ENCODE assay signal across 9 cellular contexts in genomic region chr1:117512728-117513321, GRCh38.
DNase-seq lines count a peak whose midpoint lies in the region; ATAC-seq, FAIRE-seq and TF ChIP-seq lines count a peak whose summit lies in the region.
"Had no signal": no experiment of that assay in that cellular context is flagged by ENCODE, and none has a peak within 500 bp of the region (broad histone marks: within the 10 kb centered on the region; RNA-seq: fewer than 3 reads in every experiment).

No MANE protein-coding gene starts in this region.

- DNase-seq in COLO829 (ENCODE audit: low spot score) = peak; percentile 37
- no peak for DNase-seq in astrocyte (ENCODE audit: low read depth)
- DNase-seq in left kidney (ENCODE audit: low read depth, low spot score) = peak; percentile 21
- no peak for DNase-seq in activated CD4-positive, alpha-beta memory T cell treated with anti-CD3 and anti-CD28 coated beads for 36 hours
- DNase-seq in mucosa of gallbladder (ENCODE audit: low spot score) = no peak
- DNase-seq in activated naive CD4-positive, alpha-beta T cell treated with anti-CD3 and anti-CD28 coated beads for 36 hours = no peak

- H3K4me3 ChIP-seq in KMS-11 (IDR thresholded peaks at IDR 0.05; ENCODE audit: insufficient read depth, low read depth, low read length) = no peak overlapping the region
- H3K4me3 ChIP-seq in astrocyte (ENCODE audit: insufficient read depth, low read depth, low read length) = no peak overlapping the region

- H3K27me3 Mint-ChIP-seq in astrocyte (ENCODE audit: low read depth, unreplicated experiment) = no peaks in the 10 kb centered on the region
- H3K27me3 Mint-ChIP-seq in activated CD4-positive, alpha-beta memory T cell treated with anti-CD3 and anti-CD28 coated beads for 36 hours = no peaks in the 10 kb centered on the region
- H3K27me3 Mint-ChIP-seq in activated naive CD4-positive, alpha-beta T cell treated with anti-CD3 and anti-CD28 coated beads for 36 hours (ENCODE audit: low read depth) = no peaks in the 10 kb centered on the region
- H3K27me3 Mint-ChIP-seq: IgD-negative memory B cell had no signal

- POLR2A ChIA-PET in activated CD4-positive, alpha-beta memory T cell treated with anti-CD3 and anti-CD28 coated beads for 36 hours (lab: Charles Lee) = no interaction called here

- ATAC-seq in GM21423 (IDR thresholded peaks at IDR 0.05; ENCODE audit: unreplicated experiment) = no peak

- CTCF ChIA-PET in activated CD4-positive, alpha-beta memory T cell treated with anti-CD3 and anti-CD28 coated beads for 36 hours (lab: Charles Lee) = interaction anchor here (0.6 to 10.4 kb wide), 19 partner anchors 9 to 1525 kb away, joined by 3 to 215 read pairs (median 3); no protein-coding TSS in a partner anchor
- CTCF ChIA-PET in activated naive CD4-positive, alpha-beta T cell treated with anti-CD3 and anti-CD28 coated beads for 36 hours (lab: Charles Lee) = interaction anchor here (0.6 to 4.4 kb wide), 9 partner anchors 15 to 269 kb away, joined by 3 to 48 read pairs (median 4); no protein-coding TSS in a partner anchor

- TF ChIP-seq CTCF in KMS-11 (conservative IDR thresholded peaks at IDR 0.05; ENCODE audit: low read depth, low read length) (peak; percentile 54), astrocyte (IDR thresholded peaks at IDR 0.05; ENCODE audit: insufficient read depth, low read depth, low read length) (peak; percentile 64)

- H3K4me3 Mint-ChIP-seq in astrocyte (ENCODE audit: unreplicated experiment) = no peak overlapping the region
- no peak overlapping the region for H3K4me3 Mint-ChIP-seq in activated CD4-positive, alpha-beta memory T cell treated with anti-CD3 and anti-CD28 coated beads for 36 hours
- no peak overlapping the region for H3K4me3 Mint-ChIP-seq in activated naive CD4-positive, alpha-beta T cell treated with anti-CD3 and anti-CD28 coated beads for 36 hours
- H3K4me3 Mint-ChIP-seq: IgD-negative memory B cell had no signal

- no peak overlapping the region for H2AFZ ChIP-seq in KMS-11 (ENCODE audit: low read depth)
- H2AFZ ChIP-seq in astrocyte (ENCODE audit: low read depth, low read length) = no peak overlapping the region

- H3K9ac ChIP-seq in KMS-11 (no peak overlapping the region), astrocyte (ENCODE audit: low read length) (no peak overlapping the region)

- no peak overlapping the region for H3K27ac Mint-ChIP-seq in astrocyte (ENCODE audit: unreplicated experiment)
- H3K27ac Mint-ChIP-seq in activated CD4-positive, alpha-beta memory T cell treated with anti-CD3 and anti-CD28 coated beads for 36 hours = no peak overlapping the region
- no peak overlapping the region for H3K27ac Mint-ChIP-seq in activated naive CD4-positive, alpha-beta T cell treated with anti-CD3 and anti-CD28 coated beads for 36 hours
- H3K27ac Mint-ChIP-seq: IgD-negative memory B cell had no signal

- no peak for FAIRE-seq in astrocyte (lab: Jason Lieb, UNC)

- H3K9me3 ChIP-seq in astrocyte (ENCODE audit: insufficient read depth, low read depth, low read length) = no peaks in the 10 kb centered on the region

- H3K4me1 Mint-ChIP-seq in astrocyte (ENCODE audit: low read depth, unreplicated experiment) = no peaks in the 10 kb centered on the region
- no peaks in the 10 kb centered on the region for H3K4me1 Mint-ChIP-seq in activated CD4-positive, alpha-beta memory T cell treated with anti-CD3 and anti-CD28 coated beads for 36 hours (ENCODE audit: low read depth)
- peaks cover 2% of the 10 kb centered on the region for H3K4me1 Mint-ChIP-seq in activated naive CD4-positive, alpha-beta T cell treated with anti-CD3 and anti-CD28 coated beads for 36 hours (ENCODE audit: low read depth)

- H3K4me2 ChIP-seq in KMS-11 (no peak overlapping the region), astrocyte (ENCODE audit: low read length) (no peak overlapping the region)

- H3K27me3 ChIP-seq in KMS-11 (ENCODE audit: insufficient read depth, low read depth) (no peaks in the 10 kb centered on the region), astrocyte (ENCODE audit: insufficient read depth, low read length) (no peaks in the 10 kb centered on the region)

- H3K36me3 ChIP-seq in KMS-11 (ENCODE audit: insufficient read depth) = no peaks in the 10 kb centered on the region
- no peaks in the 10 kb centered on the region for H3K36me3 ChIP-seq in astrocyte (ENCODE audit: insufficient read depth, low read length)

- H3K27ac ChIP-seq in KMS-11 = no peak overlapping the region
- no peak overlapping the region for H3K27ac ChIP-seq in astrocyte (ENCODE audit: low read depth, low read length)

- H3K9me3 Mint-ChIP-seq in astrocyte (ENCODE audit: unreplicated experiment) = no peaks in the 10 kb centered on the region
- no peaks in the 10 kb centered on the region for H3K9me3 Mint-ChIP-seq in activated CD4-positive, alpha-beta memory T cell treated with anti-CD3 and anti-CD28 coated beads for 36 hours
- H3K9me3 Mint-ChIP-seq in activated naive CD4-positive, alpha-beta T cell treated with anti-CD3 and anti-CD28 coated beads for 36 hours = no peaks in the 10 kb centered on the region
- H3K9me3 Mint-ChIP-seq: IgD-negative memory B cell had no signal

- intact Hi-C loops in activated CD4-positive, alpha-beta memory T cell treated with anti-CD3 and anti-CD28 coated beads for 36 hours (cut with micrococcal nuclease) = loop anchor here (1.0 to 2.0 kb wide), 4 partner anchors 161 to 382 kb away; no protein-coding TSS in a partner anchor
- intact Hi-C loops in activated naive CD4-positive, alpha-beta T cell treated with anti-CD3 and anti-CD28 coated beads for 36 hours (cut with micrococcal nuclease) = loop anchor here (1.0 to 5.0 kb wide), 8 partner anchors 14 to 446 kb away; no protein-coding TSS in a partner anchor

- H3K79me2 ChIP-seq in KMS-11 (ENCODE audit: insufficient read depth, low read depth) (no peaks in the 10 kb centered on the region), astrocyte (ENCODE audit: insufficient read depth, low read length) (no peaks in the 10 kb centered on the region)

- no peaks in the 10 kb centered on the region for H3K36me3 Mint-ChIP-seq in astrocyte (ENCODE audit: low read depth, unreplicated experiment)
- no peaks in the 10 kb centered on the region for H3K36me3 Mint-ChIP-seq in activated CD4-positive, alpha-beta memory T cell treated with anti-CD3 and anti-CD28 coated beads for 36 hours
- H3K36me3 Mint-ChIP-seq in activated naive CD4-positive, alpha-beta T cell treated with anti-CD3 and anti-CD28 coated beads for 36 hours (ENCODE audit: low read depth) = peaks cover 1% of the 10 kb centered on the region

- H3K4me1 ChIP-seq in KMS-11 (ENCODE audit: low read depth, poor library complexity, severe bottlenecking) (no peaks in the 10 kb centered on the region), astrocyte (ENCODE audit: insufficient read depth, low read length) (no peaks in the 10 kb centered on the region)

- H4K20me1 ChIP-seq in KMS-11 (ENCODE audit: insufficient read depth) (no peaks in the 10 kb centered on the region), astrocyte (ENCODE audit: insufficient read depth, low read length) (no peaks in the 10 kb centered on the region)

Comparison
In these comparisons a context has a peak if more than half of its experiments do, and no peak if none do; other contexts are left out.
1. DNase-seq: peak in COLO829 (single experiment) and left kidney (single experiment); none in astrocyte (single experiment), activated CD4-positive, alpha-beta memory T cell treated with anti-CD3 and anti-CD28 coated beads for 36 hours (single experiment), mucosa of gallbladder (single experiment) and activated naive CD4-positive, alpha-beta T cell treated with anti-CD3 and anti-CD28 coated beads for 36 hours (single experiment).